Comparison of ENCODE assay signal across 1 cellular context in the genomic region with DNA sequence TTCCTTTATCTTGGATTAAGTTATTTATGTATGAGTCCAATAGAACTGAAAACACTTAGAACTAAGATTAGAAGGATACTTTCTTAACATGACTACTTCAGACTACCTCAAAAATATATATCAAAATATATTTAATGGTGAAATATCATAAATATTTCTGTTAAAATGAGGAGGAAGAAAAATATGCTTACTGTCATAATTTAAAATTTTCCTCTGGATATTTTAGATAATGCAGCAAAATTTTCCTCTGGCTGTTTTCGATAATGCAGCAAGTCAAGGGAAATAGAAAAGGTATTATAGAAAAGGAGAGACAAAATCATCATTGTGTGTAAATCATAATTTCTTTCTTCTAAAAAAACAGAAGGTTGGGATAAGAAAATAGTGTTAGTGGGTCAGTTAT.
TF ChIP-seq lines count a peak whose summit lies in the region.

No MANE protein-coding gene starts in this region.

TF ChIP-seq in GM23338, 12 proteins besides CTCF, POLR2A, EP300 and RAD21 (continued from another document):
- no peak for TF ChIP-seq ETS1 (IDR thresholded peaks at IDR 0.05)
- no peak for TF ChIP-seq NANOG (IDR thresholded peaks at IDR 0.05; ENCODE audit: borderline replicate concordance)
- TF ChIP-seq, protein P1, sequence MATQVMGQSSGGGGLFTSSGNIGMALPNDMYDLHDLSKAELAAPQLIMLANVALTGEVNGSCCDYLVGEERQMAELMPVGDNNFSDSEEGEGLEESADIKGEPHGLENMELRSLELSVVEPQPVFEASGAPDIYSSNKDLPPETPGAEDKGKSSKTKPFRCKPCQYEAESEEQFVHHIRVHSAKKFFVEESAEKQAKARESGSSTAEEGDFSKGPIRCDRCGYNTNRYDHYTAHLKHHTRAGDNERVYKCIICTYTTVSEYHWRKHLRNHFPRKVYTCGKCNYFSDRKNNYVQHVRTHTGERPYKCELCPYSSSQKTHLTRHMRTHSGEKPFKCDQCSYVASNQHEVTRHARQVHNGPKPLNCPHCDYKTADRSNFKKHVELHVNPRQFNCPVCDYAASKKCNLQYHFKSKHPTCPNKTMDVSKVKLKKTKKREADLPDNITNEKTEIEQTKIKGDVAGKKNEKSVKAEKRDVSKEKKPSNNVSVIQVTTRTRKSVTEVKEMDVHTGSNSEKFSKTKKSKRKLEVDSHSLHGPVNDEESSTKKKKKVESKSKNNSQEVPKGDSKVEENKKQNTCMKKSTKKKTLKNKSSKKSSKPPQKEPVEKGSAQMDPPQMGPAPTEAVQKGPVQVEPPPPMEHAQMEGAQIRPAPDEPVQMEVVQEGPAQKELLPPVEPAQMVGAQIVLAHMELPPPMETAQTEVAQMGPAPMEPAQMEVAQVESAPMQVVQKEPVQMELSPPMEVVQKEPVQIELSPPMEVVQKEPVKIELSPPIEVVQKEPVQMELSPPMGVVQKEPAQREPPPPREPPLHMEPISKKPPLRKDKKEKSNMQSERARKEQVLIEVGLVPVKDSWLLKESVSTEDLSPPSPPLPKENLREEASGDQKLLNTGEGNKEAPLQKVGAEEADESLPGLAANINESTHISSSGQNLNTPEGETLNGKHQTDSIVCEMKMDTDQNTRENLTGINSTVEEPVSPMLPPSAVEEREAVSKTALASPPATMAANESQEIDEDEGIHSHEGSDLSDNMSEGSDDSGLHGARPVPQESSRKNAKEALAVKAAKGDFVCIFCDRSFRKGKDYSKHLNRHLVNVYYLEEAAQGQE (IDR thresholded peaks at IDR 0.05; ENCODE audit: unreplicated experiment), result no peak
- no peak for TF ChIP-seq ZNF114 (CRISPR knock-in tag; IDR thresholded peaks at IDR 0.05)
- no peak for TF ChIP-seq EZH2 (IDR thresholded peaks at IDR 0.05; ENCODE audit: low read depth, unreplicated experiment)
- TF ChIP-seq EZH2phosphoT487 (IDR thresholded peaks at IDR 0.05; ENCODE audit: unreplicated experiment), result no peak
- TF ChIP-seq POLR2AphosphoS5 (IDR thresholded peaks at IDR 0.05; ENCODE audit: low read depth), result no peak
- TF ChIP-seq JUNB (IDR thresholded peaks at IDR 0.05; ENCODE audit: unreplicated experiment), result no peak
